19 cellular contexts compared by ENCODE assay signal in genomic region chr1:212261361-212261929, GRCh38. TPM values are rescaled to one million over a fixed set of nuclear protein-coding genes. Genes with fewer than 3 reads are reported as not detected.
DNase-seq lines count a peak whose midpoint lies in the region; ATAC-seq and TF ChIP-seq lines count a peak whose summit lies in the region.
"Had no signal": no experiment of that assay in that cellular context is flagged by ENCODE, and none has a peak within 500 bp of the region (broad histone marks: within the 10 kb centered on the region; RNA-seq: fewer than 3 reads in every experiment).

No MANE protein-coding gene starts in this region.

- H3K4me3 ChIP-seq in heart left ventricle = no peak overlapping the region
- no peak overlapping the region for H3K4me3 ChIP-seq in body of pancreas
- H3K4me3 ChIP-seq in right lobe of liver = no peak overlapping the region
- H3K4me3 ChIP-seq: esophagus muscularis mucosa, heart right ventricle, right atrium auricular region, upper lobe of left lung had no signal

- 55 to 72% (median 65%) methylated on average over 2 of the region's 2 CpGs for WGBS in heart left ventricle, 4 donors
- 28 to 45% methylated on average over 2 of the region's 2 CpGs for WGBS in body of pancreas, 2 donors
- WGBS in right lobe of liver (ENCODE audit: insufficient coverage, low coverage, low lambda C conversion rate, missing lambda C conversion rate) = 28% methylated on average over 2 of the region's 2 CpGs

- ATAC-seq in left ventricle myocardium superior (peak; percentile 19), heart left ventricle (no peak), body of pancreas (peak; percentile 61), right lobe of liver (peak; percentile 35 to 65 (median 45)), HG02642 (IDR thresholded peaks at IDR 0.05; ENCODE audit: poor library complexity, unreplicated experiment) (no peak)
- ATAC-seq: Panc1 had no signal

- TF ChIP-seq POLR2A in heart left ventricle (IDR thresholded peaks at IDR 0.05) (no peak), body of pancreas (IDR thresholded peaks at IDR 0.05) (no peak), right lobe of liver (IDR thresholded peaks at IDR 0.05) (no peak)

- peaks cover 0 to 10% (median under 1%) of the 10 kb centered on the region in 12 donors for H3K4me1 ChIP-seq in heart left ventricle
- H3K4me1 ChIP-seq in body of pancreas = peaks cover 38% of the 10 kb centered on the region
- peaks cover 0 to 36% (median 14%) of the 10 kb centered on the region in 4 donors for H3K4me1 ChIP-seq in right lobe of liver
- H3K4me1 ChIP-seq: esophagus muscularis mucosa had no signal

- TF ChIP-seq CTCF in heart left ventricle (IDR thresholded peaks at IDR 0.05) (no peak), body of pancreas (IDR thresholded peaks at IDR 0.05) (peak in 3 of 7 experiments; percentile 23 to 37 (median 33)), right lobe of liver (IDR thresholded peaks at IDR 0.05) (peak in 2 of 4 donors; percentile 10 to 46), RWPE1 (conservative IDR thresholded peaks at IDR 0.05; ENCODE audit: low read depth) (no peak), GM10266 (IDR thresholded peaks at IDR 0.05; ENCODE audit: control insufficient read depth, insufficient read depth, low read depth, missing control alignments) (no peak)

- intact Hi-C loops in left ventricle myocardium superior (cut with micrococcal nuclease) = no loop called here
- intact Hi-C loops in heart left ventricle (cut with DNase I) = no loop called here
- intact Hi-C loops in body of pancreas (cut with DNase I) = no loop called here
- intact Hi-C loops in right lobe of liver (cut with DNase I) = no loop called here

- POLR2A ChIA-PET in RWPE1 (lab: Yijun Ruan, JAX; ENCODE audit: low non-redundant PET) = no interaction called here

- H3K27me3 ChIP-seq in heart left ventricle = no peaks in the 10 kb centered on the region
- no peaks in the 10 kb centered on the region for H3K27me3 ChIP-seq in body of pancreas
- no peaks in the 10 kb centered on the region for H3K27me3 ChIP-seq in right lobe of liver
- H3K27me3 ChIP-seq: esophagus muscularis mucosa, heart right ventricle, right atrium auricular region, upper lobe of left lung had no signal

- H3K9me3 ChIP-seq in heart left ventricle (no peaks in the 10 kb centered on the region), body of pancreas (no peaks in the 10 kb centered on the region), right lobe of liver (no peaks in the 10 kb centered on the region)
- H3K9me3 ChIP-seq: esophagus muscularis mucosa, heart right ventricle, right atrium auricular region, upper lobe of left lung had no signal

- H3K36me3 ChIP-seq in heart left ventricle = no peaks in the 10 kb centered on the region
- H3K36me3 ChIP-seq in body of pancreas (replicated peaks in 1 of 2; ENCODE audit: insufficient read depth in 1 of 2, low read depth in 2 of 2) = no peaks in the 10 kb centered on the region
- H3K36me3 ChIP-seq in right lobe of liver = no peaks in the 10 kb centered on the region
- H3K36me3 ChIP-seq: esophagus muscularis mucosa, heart right ventricle, right atrium auricular region, upper lobe of left lung had no signal

- DNase-seq in left ventricle myocardium superior (no peak), heart left ventricle (no peak), body of pancreas (no peak), right lobe of liver (no peak), RWPE1 (ENCODE audit: low spot score) (no peak), GM10266 (ENCODE audit: extremely low spot score) (no peak)
- DNase-seq: activated CD4-positive, CD25-positive, alpha-beta regulatory T cell treated with anti-CD3 and anti-CD28 coated beads, Interleukin-2, amount 50 U/mL, for 72 hours; activated T-cell treated with anti-CD3 and anti-CD28 coated beads, Interleukin-2, amount 50 U/mL, for 1 hour; aorta; heart right ventricle; NCI-H1930; NCI-H526; stimulated activated CD4-positive, alpha-beta T cell treated with anti-CD3 and anti-CD28 coated beads, Interleukin-2, amount 100 ng/mL, for 24 hours; SW 1271; upper lobe of left lung had no signal

- H3K27ac ChIP-seq in heart left ventricle (no peak overlapping the region), body of pancreas (peak overlapping the region; percentile 65 to 85 (median 78)), right lobe of liver (peak overlapping the region; percentile 75 to 91 (median 86)), RWPE1 (no peak overlapping the region)
- H3K27ac ChIP-seq: esophagus muscularis mucosa, heart right ventricle, right atrium auricular region, upper lobe of left lung had no signal

- CTCF ChIA-PET in RWPE1 (lab: Yijun Ruan, JAX) = no interaction called here

RNA-seq across cellular contexts. Expression of gene PPP2R5A, which starts 23.8 kb away (rescaled TPM):
- total RNA-seq in left ventricle myocardium superior (80.7 TPM), heart left ventricle (100 to 1,000 TPM in 1 of 9 donors, 10 to 100 TPM in 8; 52.0 to 102 (median 63.5) TPM), body of pancreas (10 to 100 TPM; 30.3 to 32.7 TPM), right lobe of liver (10 to 100 TPM; 28.5 to 57.2 (median 33.3) TPM)
- 100 to 1,000 TPM in 1 of 2 donors, 10 to 100 TPM in 1; 44.7 to 108 TPM for polyA plus RNA-seq in heart left ventricle

Comparison
In these comparisons a context has a peak if more than half of its experiments do, and no peak if none do; other contexts are left out.
1. ATAC-seq: peak in left ventricle myocardium superior (single experiment), body of pancreas (single experiment) and right lobe of liver (4 of 4); none in heart left ventricle (0 of 4) and HG02642 (single experiment).
2. H3K27ac ChIP-seq: peak in body of pancreas (4 of 4) and right lobe of liver (3 of 3); none in heart left ventricle (0 of 12) and RWPE1 (single experiment).